8 cellular contexts compared by ENCODE assay signal in genomic region chr1:150572918-150573647, GRCh38. TPM values are rescaled to one million over a fixed set of nuclear protein-coding genes. Genes with fewer than 3 reads are reported as not detected.
DNase-seq lines count a peak whose midpoint lies in the region; ATAC-seq and TF ChIP-seq lines count a peak whose summit lies in the region.

No MANE protein-coding gene starts in this region.

- peaks cover 51 to 80% of the 10 kb centered on the region in 2 donors for H3K4me1 ChIP-seq in left lung
- H3K4me1 ChIP-seq in transverse colon: peaks cover 43 to 88% (median 70%) of the 10 kb centered on the region in 4 donors
- peaks cover 21% of the 10 kb centered on the region for H3K4me1 ChIP-seq in SJCRH30

- peak; percentile 9 for TF ChIP-seq POLR2A in transverse colon (IDR thresholded peaks at IDR 0.05)

- H3K36me3 ChIP-seq in left lung: peaks cover 6 to 86% of the 10 kb centered on the region in 2 donors
- peaks cover 0 to 52% (median 18%) of the 10 kb centered on the region in 4 donors for H3K36me3 ChIP-seq in transverse colon
- H3K36me3 ChIP-seq in SJCRH30: peaks cover 57% of the 10 kb centered on the region

- H3K4me3 Mint-ChIP-seq in activated T-helper 17 cell treated with anti-CD3 and anti-CD28 coated beads, Interleukin-2, amount 50 U/mL, for 72 hours: peak overlapping the region; percentile 98

- no peaks in the 10 kb centered on the region for H3K9me3 Mint-ChIP-seq in activated T-helper 17 cell treated with anti-CD3 and anti-CD28 coated beads, Interleukin-2, amount 50 U/mL, for 72 hours

- H3K4me3 ChIP-seq in left lung (peak overlapping the region in 1 of 2 donors; percentile 91), transverse colon (peak overlapping the region in 1 of 4 donors; percentile 88), SJCRH30 (no peak overlapping the region)

- WGBS in transverse colon (ENCODE audit: low coverage in 1 of 2), 2 donors: 50 to 51% methylated on average over 4 of the region's 4 CpGs

- H3K27me3 ChIP-seq in left lung (no peaks in the 10 kb centered on the region), transverse colon (no peaks in the 10 kb centered on the region), SJCRH30 (no peaks in the 10 kb centered on the region)

- H3K36me3 Mint-ChIP-seq in activated T-helper 17 cell treated with anti-CD3 and anti-CD28 coated beads, Interleukin-2, amount 50 U/mL, for 72 hours (ENCODE audit: low read depth): peaks cover 92% of the 10 kb centered on the region

- intact Hi-C loops in left lung (cut with DNase I): no loop called here
- intact Hi-C loops in transverse colon (cut with DNase I; ENCODE audit: low total_unique reads): no loop called here

- H3K27ac ChIP-seq in left lung: peak overlapping the region; percentile 100
- H3K27ac ChIP-seq in transverse colon: peak overlapping the region; percentile 98 to 99 (median 98)
- no peak overlapping the region for H3K27ac ChIP-seq in SJCRH30

- H3K9me3 ChIP-seq in left lung: no peaks in the 10 kb centered on the region
- no peaks in the 10 kb centered on the region for H3K9me3 ChIP-seq in transverse colon
- H3K9me3 ChIP-seq in SJCRH30 (replicated peaks): no peaks in the 10 kb centered on the region

- peak; percentile 28 for DNase-seq in activated T-cell treated with anti-CD3 and anti-CD28 coated beads, Interleukin-2, amount 50 U/mL, for 1 hour
- DNase-seq in activated T-cell treated with anti-CD3 and anti-CD28 coated beads for 4 hours (no peak), left lung (no peak), transverse colon (no peak), SJCRH30 (no peak), DMS79 treated with DMSO at 0.1 percent for 48 hours (lab: John Stamatoyannopoulos, UW) (no peak)

- peaks cover 28% of the 10 kb centered on the region for H3K4me1 Mint-ChIP-seq in activated T-helper 17 cell treated with anti-CD3 and anti-CD28 coated beads, Interleukin-2, amount 50 U/mL, for 72 hours

- in situ Hi-C loops in transverse colon (cut with MboI; ENCODE audit: low pct_ligation_motif_present in 1 of 4, low pct_unique_long_range_greater_than_20kb in 1 of 4, low sequenced_read_pairs in 3 of 4): no loop called here

- no peaks in the 10 kb centered on the region for H3K27me3 Mint-ChIP-seq in activated T-helper 17 cell treated with anti-CD3 and anti-CD28 coated beads, Interleukin-2, amount 50 U/mL, for 72 hours

- peak; percentile 31 for ATAC-seq in activated T-helper 17 cell treated with anti-CD3 and anti-CD28 coated beads, Interleukin-2, amount 50 U/mL, for 72 hours (replicated peaks)
- no peak for ATAC-seq in left lung
- ATAC-seq in GM21619 (IDR thresholded peaks at IDR 0.05; ENCODE audit: unreplicated experiment): no peak

- TF ChIP-seq CTCF in left lung (IDR thresholded peaks at IDR 0.05) (no peak), transverse colon (IDR thresholded peaks at IDR 0.05) (no peak)

- TF ChIP-seq EP300 in transverse colon (IDR thresholded peaks at IDR 0.05; ENCODE audit: low read depth): no peak

- peak overlapping the region; percentile 98 for H3K27ac Mint-ChIP-seq in activated T-helper 17 cell treated with anti-CD3 and anti-CD28 coated beads, Interleukin-2, amount 50 U/mL, for 72 hours

RNA-seq across cellular contexts. Expression of gene MCL1, which starts 6.3 kb away (rescaled TPM):
- 100 to 1,000 TPM; 235 to 351 TPM for total RNA-seq in activated T-helper 17 cell treated with anti-CD3 and anti-CD28 coated beads, Interleukin-2, amount 50 U/mL, for 72 hours
- total RNA-seq in left lung: 100 to 1,000 TPM; 266 to 280 TPM
- 100 to 1,000 TPM; 176 to 395 (median 269) TPM for total RNA-seq in transverse colon
- total RNA-seq in SJCRH30 (2014; rRNA removed; shearing (Covaris generic)): 99.4 and 104 TPM in 2 replicates

RNA-seq across cellular contexts. Expression of gene ADAMTSL4, which starts 23.9 kb away (rescaled TPM):
- total RNA-seq in activated T-helper 17 cell treated with anti-CD3 and anti-CD28 coated beads, Interleukin-2, amount 50 U/mL, for 72 hours: under 1 TPM; 0.29 to 0.37 TPM
- total RNA-seq in left lung (10 to 100 TPM; 52.9 to 76.0 TPM), transverse colon (10 to 100 TPM in 3 of 4 donors, 1 to 10 TPM in 1; 7.2 to 26.2 (median 16.3) TPM)
- total RNA-seq in SJCRH30 (2014; rRNA removed; shearing (Covaris generic)): not detected in 2 replicates

RNA-seq across cellular contexts. Expression of gene ENSA, which starts 56.3 kb away (rescaled TPM):
- total RNA-seq in activated T-helper 17 cell treated with anti-CD3 and anti-CD28 coated beads, Interleukin-2, amount 50 U/mL, for 72 hours: 100 to 1,000 TPM; 136 to 199 TPM
- total RNA-seq in left lung (100 to 1,000 TPM; 181 to 199 TPM), transverse colon (100 to 1,000 TPM; 111 to 174 (median 158) TPM)
- total RNA-seq in SJCRH30 (2014; rRNA removed; shearing (Covaris generic)): 89.3 and 91.6 TPM in 2 replicates

RNA-seq across cellular contexts. Expression of gene FALEC, which starts 57.5 kb away (rescaled TPM):
- 1 to 10 TPM in 1 of 2 donors, not detected in 1; 1.2 TPM for total RNA-seq in activated T-helper 17 cell treated with anti-CD3 and anti-CD28 coated beads, Interleukin-2, amount 50 U/mL, for 72 hours
- total RNA-seq in left lung (not detected), transverse colon (not detected)
- 0.28 TPM in 1 of 2 replicates, not detected in the other for total RNA-seq in SJCRH30 (2014; rRNA removed; shearing (Covaris generic))
